ENCODE assay signal across 1 cellular context in the genomic region with DNA sequence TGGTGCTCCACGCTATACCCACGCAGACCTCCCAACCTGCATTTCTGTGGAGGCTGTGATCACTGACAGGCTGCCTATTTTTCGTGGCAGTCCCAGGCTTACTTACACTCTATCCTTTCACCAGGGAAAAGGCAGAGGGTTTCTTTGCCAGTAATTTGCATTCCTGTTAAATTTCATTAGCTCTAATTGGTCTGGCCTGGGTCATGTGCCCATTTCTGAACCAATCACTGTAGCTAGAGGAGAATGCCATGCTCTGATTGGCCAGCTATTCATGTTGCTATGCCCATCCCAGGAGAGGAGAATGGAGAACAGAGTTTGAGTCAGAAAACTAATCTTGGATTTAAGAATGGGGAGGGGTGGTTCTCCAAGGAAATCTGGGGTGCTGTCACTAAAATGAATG.
TF ChIP-seq lines count a peak whose summit lies in the region.

No MANE protein-coding gene starts in this region.

TF ChIP-seq in K562, 482 proteins besides CTCF, POLR2A, EP300 and RAD21:
- TF ChIP-seq, protein P1, sequence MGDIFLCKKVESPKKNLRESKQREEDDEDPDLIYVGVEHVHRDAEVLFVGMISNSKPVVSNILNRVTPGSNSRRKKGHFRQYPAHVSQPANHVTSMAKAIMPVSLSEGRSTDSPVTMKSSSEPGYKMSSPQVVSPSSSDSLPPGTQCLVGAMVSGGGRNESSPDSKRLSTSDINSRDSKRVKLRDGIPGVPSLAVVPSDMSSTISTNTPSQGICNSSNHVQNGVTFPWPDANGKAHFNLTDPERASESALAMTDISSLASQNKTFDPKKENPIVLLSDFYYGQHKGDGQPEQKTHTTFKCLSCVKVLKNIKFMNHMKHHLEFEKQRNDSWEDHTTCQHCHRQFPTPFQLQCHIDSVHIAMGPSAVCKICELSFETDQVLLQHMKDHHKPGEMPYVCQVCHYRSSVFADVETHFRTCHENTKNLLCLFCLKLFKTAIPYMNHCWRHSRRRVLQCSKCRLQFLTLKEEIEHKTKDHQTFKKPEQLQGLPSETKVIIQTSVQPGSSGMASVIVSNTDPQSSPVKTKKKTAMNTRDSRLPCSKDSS (IDR thresholded peaks at IDR 0.05; ENCODE audit: low read depth, partially characterized antibody), result no peak
- TF ChIP-seq ZNF124 (CRISPR knock-in tag; IDR thresholded peaks at IDR 0.05) (no peak), FOS (IDR thresholded peaks at IDR 0.05; ENCODE audit: extremely low read depth, insufficient read length) (peak; percentile 33), NFYB (IDR thresholded peaks at IDR 0.05; ENCODE audit: extremely low read depth, insufficient read length) (peak; percentile 27), RAD51 (IDR thresholded peaks at IDR 0.05; ENCODE audit: borderline replicate concordance, low read depth) (0 out of 2 replicates have a peak, but pooled peaks have one; percentile 34), ZNF184 (CRISPR knock-in tag; IDR thresholded peaks at IDR 0.05) (no peak)
- TF ChIP-seq, protein P2, sequence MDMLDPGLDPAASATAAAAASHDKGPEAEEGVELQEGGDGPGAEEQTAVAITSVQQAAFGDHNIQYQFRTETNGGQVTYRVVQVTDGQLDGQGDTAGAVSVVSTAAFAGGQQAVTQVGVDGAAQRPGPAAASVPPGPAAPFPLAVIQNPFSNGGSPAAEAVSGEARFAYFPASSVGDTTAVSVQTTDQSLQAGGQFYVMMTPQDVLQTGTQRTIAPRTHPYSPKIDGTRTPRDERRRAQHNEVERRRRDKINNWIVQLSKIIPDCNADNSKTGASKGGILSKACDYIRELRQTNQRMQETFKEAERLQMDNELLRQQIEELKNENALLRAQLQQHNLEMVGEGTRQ (CRISPR knock-in tag; IDR thresholded peaks at IDR 0.05), result peak; percentile 79
